1 cellular context compared by ENCODE assay signal in the genomic region with DNA sequence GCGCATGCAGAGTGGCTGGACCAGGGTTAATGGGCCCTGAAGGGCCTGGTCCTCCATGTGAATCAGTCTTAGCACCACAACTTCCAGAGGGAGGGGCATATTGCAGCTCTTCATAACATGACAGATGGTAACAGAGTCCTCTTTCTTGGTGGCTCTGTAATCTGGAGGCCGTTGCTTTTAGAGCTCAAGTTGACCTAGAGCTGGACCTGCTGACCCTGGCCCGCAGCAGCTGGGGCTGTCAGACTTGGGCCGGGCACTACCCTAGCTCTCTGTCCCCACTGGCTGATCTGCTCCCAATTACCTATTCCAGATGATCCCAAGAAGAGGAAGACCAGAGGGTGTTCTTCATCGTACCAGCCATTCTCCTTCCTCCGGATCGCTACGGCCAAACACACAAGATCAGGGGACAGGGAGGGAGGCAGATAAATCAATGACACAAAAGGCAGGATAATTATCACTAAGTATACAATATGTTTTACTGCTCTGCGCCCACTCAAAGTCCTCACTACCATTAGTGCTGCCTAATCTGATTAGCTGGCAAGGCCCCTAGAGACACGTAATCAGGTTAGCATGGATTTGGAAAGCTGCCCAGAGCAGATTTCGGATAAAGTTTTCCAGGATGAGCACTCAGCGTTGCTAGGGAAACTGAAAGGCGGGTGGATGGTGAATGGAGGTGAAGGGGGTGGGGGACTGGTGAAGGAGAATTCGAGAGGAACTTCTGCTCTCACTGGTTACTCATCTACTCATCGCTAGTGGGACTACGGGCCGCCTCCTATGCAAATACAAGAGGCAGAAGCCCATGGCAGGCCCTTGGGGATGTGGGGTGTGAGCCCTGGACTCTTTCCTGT.
TF ChIP-seq lines count a peak whose summit lies in the region.

No MANE protein-coding gene starts in this region.

TF ChIP-seq in HEK293, 187 proteins besides CTCF, POLR2A, EP300 and RAD21 (continued from another document and continues in another):
- TF ChIP-seq ZFP3 (tag by site-specific recombination; IDR thresholded peaks at IDR 0.05; ENCODE audit: low read depth) = no peak
- no peak for TF ChIP-seq ZBTB20 (tag by site-specific recombination; IDR thresholded peaks at IDR 0.05)
- peak; percentile 84 for TF ChIP-seq BCL11B (tag by site-specific recombination; IDR thresholded peaks at IDR 0.05; ENCODE audit: low read depth)
- no peak for TF ChIP-seq ZNF596 (tag by site-specific recombination; IDR thresholded peaks at IDR 0.05)
- no peak for TF ChIP-seq ZNF239 (tag by site-specific recombination; IDR thresholded peaks at IDR 0.05)
- TF ChIP-seq HOXD13 (CRISPR knock-in tag; IDR thresholded peaks at IDR 0.05; ENCODE audit: borderline replicate concordance) = 0 out of 2 replicates have a peak, but pooled peaks have one; percentile 40
- TF ChIP-seq, protein P1, sequence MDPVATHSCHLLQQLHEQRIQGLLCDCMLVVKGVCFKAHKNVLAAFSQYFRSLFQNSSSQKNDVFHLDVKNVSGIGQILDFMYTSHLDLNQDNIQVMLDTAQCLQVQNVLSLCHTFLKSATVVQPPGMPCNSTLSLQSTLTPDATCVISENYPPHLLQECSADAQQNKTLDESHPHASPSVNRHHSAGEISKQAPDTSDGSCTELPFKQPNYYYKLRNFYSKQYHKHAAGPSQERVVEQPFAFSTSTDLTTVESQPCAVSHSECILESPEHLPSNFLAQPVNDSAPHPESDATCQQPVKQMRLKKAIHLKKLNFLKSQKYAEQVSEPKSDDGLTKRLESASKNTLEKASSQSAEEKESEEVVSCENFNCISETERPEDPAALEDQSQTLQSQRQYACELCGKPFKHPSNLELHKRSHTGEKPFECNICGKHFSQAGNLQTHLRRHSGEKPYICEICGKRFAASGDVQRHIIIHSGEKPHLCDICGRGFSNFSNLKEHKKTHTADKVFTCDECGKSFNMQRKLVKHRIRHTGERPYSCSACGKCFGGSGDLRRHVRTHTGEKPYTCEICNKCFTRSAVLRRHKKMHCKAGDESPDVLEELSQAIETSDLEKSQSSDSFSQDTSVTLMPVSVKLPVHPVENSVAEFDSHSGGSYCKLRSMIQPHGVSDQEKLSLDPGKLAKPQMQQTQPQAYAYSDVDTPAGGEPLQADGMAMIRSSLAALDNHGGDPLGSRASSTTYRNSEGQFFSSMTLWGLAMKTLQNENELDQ (tag by site-specific recombination; IDR thresholded peaks at IDR 0.05; ENCODE audit: low read depth) = no peak
- TF ChIP-seq ZNF837 (tag by site-specific recombination; IDR thresholded peaks at IDR 0.05) = no peak
- 0 out of 2 replicates have a peak, but pooled peaks have one; percentile 43 for TF ChIP-seq MEIS1 (CRISPR knock-in tag; IDR thresholded peaks at IDR 0.05; ENCODE audit: borderline replicate concordance)
- TF ChIP-seq, protein P2, sequence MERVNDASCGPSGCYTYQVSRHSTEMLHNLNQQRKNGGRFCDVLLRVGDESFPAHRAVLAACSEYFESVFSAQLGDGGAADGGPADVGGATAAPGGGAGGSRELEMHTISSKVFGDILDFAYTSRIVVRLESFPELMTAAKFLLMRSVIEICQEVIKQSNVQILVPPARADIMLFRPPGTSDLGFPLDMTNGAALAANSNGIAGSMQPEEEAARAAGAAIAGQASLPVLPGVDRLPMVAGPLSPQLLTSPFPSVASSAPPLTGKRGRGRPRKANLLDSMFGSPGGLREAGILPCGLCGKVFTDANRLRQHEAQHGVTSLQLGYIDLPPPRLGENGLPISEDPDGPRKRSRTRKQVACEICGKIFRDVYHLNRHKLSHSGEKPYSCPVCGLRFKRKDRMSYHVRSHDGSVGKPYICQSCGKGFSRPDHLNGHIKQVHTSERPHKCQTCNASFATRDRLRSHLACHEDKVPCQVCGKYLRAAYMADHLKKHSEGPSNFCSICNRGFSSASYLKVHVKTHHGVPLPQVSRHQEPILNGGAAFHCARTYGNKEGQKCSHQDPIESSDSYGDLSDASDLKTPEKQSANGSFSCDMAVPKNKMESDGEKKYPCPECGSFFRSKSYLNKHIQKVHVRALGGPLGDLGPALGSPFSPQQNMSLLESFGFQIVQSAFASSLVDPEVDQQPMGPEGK (tag by site-specific recombination; IDR thresholded peaks at IDR 0.05) = peak; percentile 53; the same call in 1 of the 2 replicates
- TF ChIP-seq ZNF785 (tag by site-specific recombination; IDR thresholded peaks at IDR 0.05) = no peak
- peak; percentile 39; the same call in 1 of the 2 replicates for TF ChIP-seq MZF1 (tag by site-specific recombination; IDR thresholded peaks at IDR 0.05; ENCODE audit: borderline replicate concordance)
- TF ChIP-seq ZNF24 (tag by site-specific recombination; IDR thresholded peaks at IDR 0.05) = peak; percentile 91
- peak; percentile 97 for TF ChIP-seq WT1 (tag by site-specific recombination; IDR thresholded peaks at IDR 0.05)
- peak; percentile 89 for TF ChIP-seq OVOL3 (tag by site-specific recombination; IDR thresholded peaks at IDR 0.05)
- TF ChIP-seq, protein P3, sequence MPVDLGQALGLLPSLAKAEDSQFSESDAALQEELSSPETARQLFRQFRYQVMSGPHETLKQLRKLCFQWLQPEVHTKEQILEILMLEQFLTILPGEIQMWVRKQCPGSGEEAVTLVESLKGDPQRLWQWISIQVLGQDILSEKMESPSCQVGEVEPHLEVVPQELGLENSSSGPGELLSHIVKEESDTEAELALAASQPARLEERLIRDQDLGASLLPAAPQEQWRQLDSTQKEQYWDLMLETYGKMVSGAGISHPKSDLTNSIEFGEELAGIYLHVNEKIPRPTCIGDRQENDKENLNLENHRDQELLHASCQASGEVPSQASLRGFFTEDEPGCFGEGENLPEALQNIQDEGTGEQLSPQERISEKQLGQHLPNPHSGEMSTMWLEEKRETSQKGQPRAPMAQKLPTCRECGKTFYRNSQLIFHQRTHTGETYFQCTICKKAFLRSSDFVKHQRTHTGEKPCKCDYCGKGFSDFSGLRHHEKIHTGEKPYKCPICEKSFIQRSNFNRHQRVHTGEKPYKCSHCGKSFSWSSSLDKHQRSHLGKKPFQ (tag by site-specific recombination; IDR thresholded peaks at IDR 0.05) = peak; percentile 60; the same call in 1 of the 2 replicates
- TF ChIP-seq, protein P4, sequence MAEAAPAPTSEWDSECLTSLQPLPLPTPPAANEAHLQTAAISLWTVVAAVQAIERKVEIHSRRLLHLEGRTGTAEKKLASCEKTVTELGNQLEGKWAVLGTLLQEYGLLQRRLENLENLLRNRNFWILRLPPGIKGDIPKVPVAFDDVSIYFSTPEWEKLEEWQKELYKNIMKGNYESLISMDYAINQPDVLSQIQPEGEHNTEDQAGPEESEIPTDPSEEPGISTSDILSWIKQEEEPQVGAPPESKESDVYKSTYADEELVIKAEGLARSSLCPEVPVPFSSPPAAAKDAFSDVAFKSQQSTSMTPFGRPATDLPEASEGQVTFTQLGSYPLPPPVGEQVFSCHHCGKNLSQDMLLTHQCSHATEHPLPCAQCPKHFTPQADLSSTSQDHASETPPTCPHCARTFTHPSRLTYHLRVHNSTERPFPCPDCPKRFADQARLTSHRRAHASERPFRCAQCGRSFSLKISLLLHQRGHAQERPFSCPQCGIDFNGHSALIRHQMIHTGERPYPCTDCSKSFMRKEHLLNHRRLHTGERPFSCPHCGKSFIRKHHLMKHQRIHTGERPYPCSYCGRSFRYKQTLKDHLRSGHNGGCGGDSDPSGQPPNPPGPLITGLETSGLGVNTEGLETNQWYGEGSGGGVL (tag by site-specific recombination; IDR thresholded peaks at IDR 0.05) = peak; percentile 48
- TF ChIP-seq ZNF155 (tag by site-specific recombination; IDR thresholded peaks at IDR 0.05) = no peak
- TF ChIP-seq ZNF146 (tag by site-specific recombination; IDR thresholded peaks at IDR 0.05) = no peak
- TF ChIP-seq ZSCAN30 (tag by site-specific recombination; IDR thresholded peaks at IDR 0.05) = peak; percentile 30; the same call in 1 of the 2 replicates
- TF ChIP-seq SETDB1 (IDR thresholded peaks at IDR 0.05; ENCODE audit: insufficient read length, low read length) = no peak
- TF ChIP-seq, protein P5, sequence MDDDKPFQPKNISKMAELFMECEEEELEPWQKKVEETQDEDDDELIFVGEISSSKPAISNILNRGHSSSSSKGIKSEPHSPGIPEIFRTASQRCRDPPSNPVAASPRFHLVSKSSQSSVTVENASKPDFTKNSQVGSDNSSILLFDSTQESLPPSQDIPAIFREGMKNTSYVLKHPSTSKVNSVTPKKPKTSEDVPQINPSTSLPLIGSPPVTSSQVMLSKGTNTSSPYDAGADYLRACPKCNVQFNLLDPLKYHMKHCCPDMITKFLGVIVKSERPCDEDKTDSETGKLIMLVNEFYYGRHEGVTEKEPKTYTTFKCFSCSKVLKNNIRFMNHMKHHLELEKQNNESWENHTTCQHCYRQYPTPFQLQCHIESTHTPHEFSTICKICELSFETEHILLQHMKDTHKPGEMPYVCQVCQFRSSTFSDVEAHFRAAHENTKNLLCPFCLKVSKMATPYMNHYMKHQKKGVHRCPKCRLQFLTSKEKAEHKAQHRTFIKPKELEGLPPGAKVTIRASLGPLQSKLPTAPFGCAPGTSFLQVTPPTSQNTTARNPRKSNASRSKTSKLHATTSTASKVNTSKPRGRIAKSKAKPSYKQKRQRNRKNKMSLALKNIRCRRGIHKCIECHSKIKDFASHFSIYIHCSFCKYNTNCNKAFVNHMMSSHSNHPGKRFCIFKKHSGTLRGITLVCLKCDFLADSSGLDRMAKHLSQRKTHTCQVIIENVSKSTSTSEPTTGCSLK (tag by site-specific recombination; IDR thresholded peaks at IDR 0.05) = no peak
- 0 out of 2 replicates have a peak, but pooled peaks have one; percentile 42 for TF ChIP-seq ZNF341 (tag by site-specific recombination; IDR thresholded peaks at IDR 0.05; ENCODE audit: low read depth)
- no peak for TF ChIP-seq ZNF664 (tag by site-specific recombination; IDR thresholded peaks at IDR 0.05)
- no peak for TF ChIP-seq ZNF623 (tag by site-specific recombination; IDR thresholded peaks at IDR 0.05)
- TF ChIP-seq ZNF660 (tag by site-specific recombination; IDR thresholded peaks at IDR 0.05) = peak; percentile 68; the same call in 1 of the 2 replicates
- TF ChIP-seq ZNF133 (tag by site-specific recombination; IDR thresholded peaks at IDR 0.05) = no peak
- TF ChIP-seq TRIM28 (IDR thresholded peaks at IDR 0.05; ENCODE audit: borderline replicate concordance, low read length) = peak; percentile 85
- peak; percentile 42 for TF ChIP-seq SP2 (tag by site-specific recombination; IDR thresholded peaks at IDR 0.05)
- TF ChIP-seq, protein P6, sequence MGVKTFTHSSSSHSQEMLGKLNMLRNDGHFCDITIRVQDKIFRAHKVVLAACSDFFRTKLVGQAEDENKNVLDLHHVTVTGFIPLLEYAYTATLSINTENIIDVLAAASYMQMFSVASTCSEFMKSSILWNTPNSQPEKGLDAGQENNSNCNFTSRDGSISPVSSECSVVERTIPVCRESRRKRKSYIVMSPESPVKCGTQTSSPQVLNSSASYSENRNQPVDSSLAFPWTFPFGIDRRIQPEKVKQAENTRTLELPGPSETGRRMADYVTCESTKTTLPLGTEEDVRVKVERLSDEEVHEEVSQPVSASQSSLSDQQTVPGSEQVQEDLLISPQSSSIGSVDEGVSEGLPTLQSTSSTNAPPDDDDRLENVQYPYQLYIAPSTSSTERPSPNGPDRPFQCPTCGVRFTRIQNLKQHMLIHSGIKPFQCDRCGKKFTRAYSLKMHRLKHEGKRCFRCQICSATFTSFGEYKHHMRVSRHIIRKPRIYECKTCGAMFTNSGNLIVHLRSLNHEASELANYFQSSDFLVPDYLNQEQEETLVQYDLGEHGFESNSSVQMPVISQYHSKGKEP (tag by site-specific recombination; IDR thresholded peaks at IDR 0.05) = peak; percentile 87
- no peak for TF ChIP-seq ZNF830 (tag by site-specific recombination; IDR thresholded peaks at IDR 0.05; ENCODE audit: low read depth)
- TF ChIP-seq ZNF560 (tag by site-specific recombination; IDR thresholded peaks at IDR 0.05; ENCODE audit: borderline replicate concordance) = no peak
- TF ChIP-seq ZNF416 (tag by site-specific recombination; IDR thresholded peaks at IDR 0.05) = no peak
- peak; percentile 59; the same call in 1 of the 2 replicates for TF ChIP-seq KLF1 (tag by site-specific recombination; IDR thresholded peaks at IDR 0.05)
- TF ChIP-seq GLIS1 (tag by site-specific recombination; IDR thresholded peaks at IDR 0.05) = peak; percentile 38; the same call in 1 of the 2 replicates
- TF ChIP-seq ZNF16 (tag by site-specific recombination; IDR thresholded peaks at IDR 0.05; ENCODE audit: low read depth) = no peak
- peak; percentile 57; the same call in 1 of the 2 replicates for TF ChIP-seq ZFP69B (tag by site-specific recombination; IDR thresholded peaks at IDR 0.05)
- TF ChIP-seq KLF16 (tag by site-specific recombination; IDR thresholded peaks at IDR 0.05) = no peak
- peak; percentile 77 for TF ChIP-seq IKZF3 (tag by site-specific recombination; IDR thresholded peaks at IDR 0.05)
- peak; percentile 76 for TF ChIP-seq ZNF423 (tag by site-specific recombination; IDR thresholded peaks at IDR 0.05)
- no peak for TF ChIP-seq ZNF501 (tag by site-specific recombination; IDR thresholded peaks at IDR 0.05)
- TF ChIP-seq ZNF292 (tag by site-specific recombination; IDR thresholded peaks at IDR 0.05; ENCODE audit: borderline replicate concordance, low read depth) = no peak
- TF ChIP-seq ZNF394 (tag by site-specific recombination; IDR thresholded peaks at IDR 0.05; ENCODE audit: borderline replicate concordance) = peak; percentile 64; the same call in 1 of the 2 replicates
- TF ChIP-seq BCL11A (tag by site-specific recombination; IDR thresholded peaks at IDR 0.05; ENCODE audit: low read depth) = peak; percentile 76; the same call in 1 of the 2 replicates
- no peak for TF ChIP-seq ZNF792 (tag by site-specific recombination; IDR thresholded peaks at IDR 0.05)
- peak; percentile 92 for TF ChIP-seq ZXDB (tag by site-specific recombination; IDR thresholded peaks at IDR 0.05)
- TF ChIP-seq ZNF843 (tag by site-specific recombination; IDR thresholded peaks at IDR 0.05) = peak; percentile 98
- TF ChIP-seq, protein P7, sequence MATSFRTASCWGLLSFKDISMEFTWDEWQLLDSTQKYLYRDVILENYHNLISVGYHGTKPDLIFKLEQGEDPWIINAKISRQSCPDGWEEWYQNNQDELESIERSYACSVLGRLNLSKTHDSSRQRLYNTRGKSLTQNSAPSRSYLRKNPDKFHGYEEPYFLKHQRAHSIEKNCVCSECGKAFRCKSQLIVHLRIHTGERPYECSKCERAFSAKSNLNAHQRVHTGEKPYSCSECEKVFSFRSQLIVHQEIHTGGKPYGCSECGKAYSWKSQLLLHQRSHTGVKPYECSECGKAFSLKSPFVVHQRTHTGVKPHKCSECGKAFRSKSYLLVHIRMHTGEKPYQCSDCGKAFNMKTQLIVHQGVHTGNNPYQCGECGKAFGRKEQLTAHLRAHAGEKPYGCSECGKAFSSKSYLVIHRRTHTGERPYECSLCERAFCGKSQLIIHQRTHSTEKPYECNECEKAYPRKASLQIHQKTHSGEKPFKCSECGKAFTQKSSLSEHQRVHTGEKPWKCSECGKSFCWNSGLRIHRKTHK (tag by site-specific recombination; IDR thresholded peaks at IDR 0.05) = no peak
- TF ChIP-seq, protein P8, sequence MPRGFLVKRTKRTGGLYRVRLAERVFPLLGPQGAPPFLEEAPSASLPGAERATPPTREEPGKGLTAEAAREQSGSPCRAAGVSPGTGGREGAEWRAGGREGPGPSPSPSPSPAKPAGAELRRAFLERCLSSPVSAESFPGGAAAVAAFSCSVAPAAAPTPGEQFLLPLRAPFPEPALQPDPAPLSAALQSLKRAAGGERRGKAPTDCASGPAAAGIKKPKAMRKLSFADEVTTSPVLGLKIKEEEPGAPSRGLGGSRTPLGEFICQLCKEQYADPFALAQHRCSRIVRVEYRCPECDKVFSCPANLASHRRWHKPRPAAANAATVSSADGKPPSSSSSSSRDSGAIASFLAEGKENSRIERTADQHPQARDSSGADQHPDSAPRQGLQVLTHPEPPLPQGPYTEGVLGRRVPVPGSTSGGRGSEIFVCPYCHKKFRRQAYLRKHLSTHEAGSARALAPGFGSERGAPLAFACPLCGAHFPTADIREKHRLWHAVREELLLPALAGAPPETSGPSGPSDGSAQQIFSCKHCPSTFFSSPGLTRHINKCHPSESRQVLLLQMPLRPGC (tag by site-specific recombination; IDR thresholded peaks at IDR 0.05) = peak; percentile 81; the same call in 1 of the 2 replicates
